Comparison of ENCODE assay signal across 21 cellular contexts in genomic region chr15:61916104-61916503, GRCh38.
A peak's percentile ranks its signal among the peaks of the same experiment; 100 is the strongest.
DNase-seq lines count a peak whose midpoint lies in the region; ATAC-seq and TF ChIP-seq lines count a peak whose summit lies in the region.
"Had no signal": no experiment of that assay in that cellular context is flagged by ENCODE, and none has a peak within 500 bp of the region (broad histone marks: within the 10 kb centered on the region; RNA-seq: fewer than 3 reads in every experiment).

No MANE protein-coding gene starts in this region.

- H3K9me3 ChIP-seq in right atrium auricular region (no peaks in the 10 kb centered on the region), esophagus muscularis mucosa (no peaks in the 10 kb centered on the region)
- H3K9me3 ChIP-seq: spleen, upper lobe of right lung had no signal

- no peak overlapping the region for H3K4me3 Mint-ChIP-seq in type B pancreatic cell
- H3K4me3 Mint-ChIP-seq: brain, naive B cell, T-helper 17 cell had no signal

- TF ChIP-seq CTCF in right atrium auricular region (IDR thresholded peaks at IDR 0.05) (no peak), type B pancreatic cell (conservative IDR thresholded peaks at IDR 0.05) (peak; percentile 20), esophagus muscularis mucosa (IDR thresholded peaks at IDR 0.05) (no peak)

- peaks cover 23% of the 10 kb centered on the region for H3K36me3 Mint-ChIP-seq in type B pancreatic cell

- WGBS in esophagus muscularis mucosa = 86% methylated on average over 2 of the region's 2 CpGs

- H3K27ac Mint-ChIP-seq in type B pancreatic cell = no peak overlapping the region
- H3K27ac Mint-ChIP-seq: brain, naive B cell, T-helper 17 cell had no signal

- H3K4me1 Mint-ChIP-seq in type B pancreatic cell (ENCODE audit: unreplicated experiment) = no peaks in the 10 kb centered on the region
- H3K4me1 Mint-ChIP-seq: brain had no signal

- H3K9me3 Mint-ChIP-seq in type B pancreatic cell = no peaks in the 10 kb centered on the region
- H3K9me3 Mint-ChIP-seq: brain, naive B cell had no signal

- no peaks in the 10 kb centered on the region for H3K27me3 Mint-ChIP-seq in type B pancreatic cell
- H3K27me3 Mint-ChIP-seq: naive B cell, T-helper 17 cell had no signal

- H3K27ac ChIP-seq in right atrium auricular region (no peak overlapping the region), esophagus muscularis mucosa (replicated peaks in 1 of 4) (no peak overlapping the region)
- H3K27ac ChIP-seq: dorsolateral prefrontal cortex, KMS-11, spleen, upper lobe of right lung had no signal

- TF ChIP-seq EP300 in esophagus muscularis mucosa (IDR thresholded peaks at IDR 0.05) = no peak

- intact Hi-C loops in Right ventricle myocardium superior (cut with DNase I) = no loop called here
- intact Hi-C loops in esophagus muscularis mucosa (cut with DNase I) = no loop called here

- H3K36me3 ChIP-seq in right atrium auricular region (peaks cover 32% of the 10 kb centered on the region), esophagus muscularis mucosa (peaks cover 19 to 75% (median 49%) of the 10 kb centered on the region in 4 donors)

- no peaks in the 10 kb centered on the region for H3K27me3 ChIP-seq in right atrium auricular region
- H3K27me3 ChIP-seq in esophagus muscularis mucosa = no peaks in the 10 kb centered on the region
- H3K27me3 ChIP-seq: dorsolateral prefrontal cortex, spleen, upper lobe of right lung had no signal

- DNase-seq in Right ventricle myocardium superior = no peak
- DNase-seq in right atrium auricular region (ENCODE audit: low spot score) = no peak
- DNase-seq in NCI-H1105 treated with DMSO at 0.1 percent for 48 hours (lab: John Stamatoyannopoulos, UW) = peak; percentile 84
- DNase-seq in epidermal melanocyte (ENCODE audit: insufficient read length, low spot score) = peak; percentile 23
- no peak for DNase-seq in type B pancreatic cell (ENCODE audit: extremely low spot score, unreplicated experiment)
- no peak for DNase-seq in stimulated activated CD8-positive, alpha-beta memory T cell treated with anti-CD3 and anti-CD28 coated beads, Interleukin-4, amount 100 ng/mL, for 48 hours
- DNase-seq in esophagus muscularis mucosa (ENCODE audit: extremely low spot score) = no peak
- DNase-seq in NCI-H1694 (lab: John Stamatoyannopoulos, UW) = no peak
- DNase-seq: activated naive CD4-positive, alpha-beta T cell; dorsolateral prefrontal cortex; naive B cell; NCI-H187; NCI-H526 treated with DMSO at 0.1 percent for 48 hours; spleen; stimulated activated naive CD4-positive, alpha-beta T cell; T-helper 17 cell; upper lobe of right lung had no signal

- H3K4me3 ChIP-seq in right atrium auricular region (no peak overlapping the region), esophagus muscularis mucosa (no peak overlapping the region)
- H3K4me3 ChIP-seq: dorsolateral prefrontal cortex, spleen, upper lobe of right lung had no signal

- no peak for TF ChIP-seq POLR2A in esophagus muscularis mucosa (IDR thresholded peaks at IDR 0.05; ENCODE audit: low read depth)

- H3K4me1 ChIP-seq in right atrium auricular region (peaks cover 0 to 8% of the 10 kb centered on the region in 2 donors), esophagus muscularis mucosa (peaks cover 0 to 3% (median 0%) of the 10 kb centered on the region in 4 donors)
- H3K4me1 ChIP-seq: spleen, upper lobe of right lung had no signal

- ATAC-seq in Right ventricle myocardium superior (ENCODE audit: poor library complexity) = peak; percentile 88
- ATAC-seq: activated CD4-positive, CD25-positive, alpha-beta regulatory T cell treated with anti-CD3 and anti-CD28 coated beads, Interleukin-2, amount 50 U/mL, for 24 hours; esophagus mucosa; T-helper 17 cell; upper lobe of right lung had no signal

Comparison
In these comparisons a context has a peak if more than half of its experiments do, and no peak if none do; other contexts are left out.
1. DNase-seq: peak in NCI-H1105 treated with DMSO at 0.1 percent for 48 hours (single experiment) and epidermal melanocyte (single experiment); none in Right ventricle myocardium superior (single experiment), right atrium auricular region (single experiment), type B pancreatic cell (single experiment), stimulated activated CD8-positive, alpha-beta memory T cell treated with anti-CD3 and anti-CD28 coated beads, Interleukin-4, amount 100 ng/mL, for 48 hours (single experiment), esophagus muscularis mucosa (single experiment) and NCI-H1694 (single experiment).